ENCODE assay signal across 12 cellular contexts in genomic region chr4:99029018-99029735, GRCh38. TPM values are rescaled to one million over a fixed set of nuclear protein-coding genes. Genes with fewer than 3 reads are reported as not detected.
DNase-seq lines count a peak whose midpoint lies in the region; ATAC-seq, FAIRE-seq and TF ChIP-seq lines count a peak whose summit lies in the region.
"Had no signal": no experiment of that assay in that cellular context is flagged by ENCODE, and none has a peak within 500 bp of the region (broad histone marks: within the 10 kb centered on the region; RNA-seq: fewer than 3 reads in every experiment).

No MANE protein-coding gene starts in this region.

- no peaks in the 10 kb centered on the region for H3K9me3 ChIP-seq in neural progenitor cell (ENCODE audit: low read depth)
- H3K9me3 ChIP-seq: thoracic aorta had no signal

- peaks cover 9% of the 10 kb centered on the region for H3K4me1 ChIP-seq in neural progenitor cell

- intact Hi-C loops in activated B cell treated with CpG ODN at 0.5 μM for 24 hours (cut with micrococcal nuclease) = no loop called here

- H3K36me3 ChIP-seq in neural progenitor cell = no peaks in the 10 kb centered on the region

- H3K4me1 Mint-ChIP-seq in activated B cell treated with CpG ODN at 0.5 μM for 24 hours = peaks cover 55% of the 10 kb centered on the region
- H3K4me1 Mint-ChIP-seq in osteocyte (ENCODE audit: unreplicated experiment) = peaks cover 18% of the 10 kb centered on the region
- peaks cover 5% of the 10 kb centered on the region for H3K4me1 Mint-ChIP-seq in neural progenitor cell

- peaks cover 22% of the 10 kb centered on the region for H4K20me1 ChIP-seq in neural progenitor cell (ENCODE audit: low read depth)

- TF ChIP-seq CTCF in activated B cell treated with CpG ODN at 0.5 μM for 24 hours (IDR thresholded peaks at IDR 0.05) = no peak
- no peak for TF ChIP-seq CTCF in osteocyte (IDR thresholded peaks at IDR 0.05)
- no peak for TF ChIP-seq CTCF in neural progenitor cell (IDR thresholded peaks at IDR 0.05)

- H3K27ac ChIP-seq in neural progenitor cell = no peak overlapping the region
- H3K27ac ChIP-seq: thoracic aorta had no signal

- H3K36me3 Mint-ChIP-seq in activated B cell treated with CpG ODN at 0.5 μM for 24 hours (ENCODE audit: low read depth) = peaks cover 26% of the 10 kb centered on the region
- H3K36me3 Mint-ChIP-seq in osteocyte (ENCODE audit: unreplicated experiment) = peaks cover 4% of the 10 kb centered on the region
- H3K36me3 Mint-ChIP-seq in neural progenitor cell = peaks cover 38% of the 10 kb centered on the region

- no peak overlapping the region for H2AFZ ChIP-seq in neural progenitor cell (replicated peaks)

- no peaks in the 10 kb centered on the region for H3K27me3 ChIP-seq in neural progenitor cell

- CTCF ChIA-PET in activated B cell treated with CpG ODN at 0.5 μM for 24 hours (lab: Charles Lee) = interaction anchor here (1.3 kb wide), 1 partner anchor 27 kb away, joined by 10 read pairs; no protein-coding TSS in a partner anchor

- H3K9me3 Mint-ChIP-seq in activated B cell treated with CpG ODN at 0.5 μM for 24 hours (no peaks in the 10 kb centered on the region), osteocyte (ENCODE audit: unreplicated experiment) (no peaks in the 10 kb centered on the region), neural progenitor cell (peaks cover 6% of the 10 kb centered on the region)

- TF ChIP-seq POLR2A in GM12892 (IDR thresholded peaks at IDR 0.05; ENCODE audit: low read depth, low read length) = no peak

- H3K9ac ChIP-seq in neural progenitor cell = no peak overlapping the region

- no peaks in the 10 kb centered on the region for H3F3A ChIP-seq in neural progenitor cell (ENCODE audit: low read depth)

- FAIRE-seq in GM12892 (lab: Jason Lieb, UNC) = no peak

- H3K27ac Mint-ChIP-seq in activated B cell treated with CpG ODN at 0.5 μM for 24 hours (peak overlapping the region; percentile 62), osteocyte (ENCODE audit: unreplicated experiment) (peak overlapping the region; percentile 28), neural progenitor cell (no peak overlapping the region)

- H3K79me2 ChIP-seq in neural progenitor cell (ENCODE audit: low read depth) = peaks cover 99% of the 10 kb centered on the region

- ATAC-seq in GM18909 (IDR thresholded peaks at IDR 0.05; ENCODE audit: poor library complexity, unreplicated experiment) (peak; percentile 55), HG02885 (IDR thresholded peaks at IDR 0.05; ENCODE audit: poor library complexity, unreplicated experiment) (peak; percentile 62), activated B cell treated with CpG ODN at 0.5 μM for 24 hours (ENCODE audit: low read depth) (no peak)
- ATAC-seq: left cardiac atrium had no signal

- H3K4me2 ChIP-seq in neural progenitor cell = no peak overlapping the region

- POLR2A ChIA-PET in activated B cell treated with CpG ODN at 0.5 μM for 24 hours (lab: Charles Lee) = interaction anchor here (0.9 to 1.5 kb wide), 2 partner anchors 34 to 886 kb away, joined by 3 to 4 read pairs; partner anchors contain the start of genes METAP1 and STPG2

- H3K4me3 Mint-ChIP-seq in activated B cell treated with CpG ODN at 0.5 μM for 24 hours = no peak overlapping the region
- H3K4me3 Mint-ChIP-seq in osteocyte (ENCODE audit: unreplicated experiment) = no peak overlapping the region
- H3K4me3 Mint-ChIP-seq in neural progenitor cell = no peak overlapping the region

- H3K27me3 Mint-ChIP-seq in activated B cell treated with CpG ODN at 0.5 μM for 24 hours (no peaks in the 10 kb centered on the region), osteocyte (ENCODE audit: unreplicated experiment) (no peaks in the 10 kb centered on the region), neural progenitor cell (ENCODE audit: insufficient read depth, low read depth) (no peaks in the 10 kb centered on the region)

- H3K4me3 ChIP-seq in neural progenitor cell = no peak overlapping the region
- H3K4me3 ChIP-seq: thoracic aorta had no signal

- DNase-seq in activated B cell treated with CpG ODN at 0.5 μM for 24 hours (no peak), osteocyte (ENCODE audit: extremely low spot score, unreplicated experiment) (no peak), GM12892 (ENCODE audit: insufficient read length) (no peak), neural progenitor cell (ENCODE audit: low spot score) (no peak), NCI-H2107 (lab: John Stamatoyannopoulos, UW) (no peak)
- DNase-seq: activated gamma-delta T cell treated with Interleukin-2 at 50 U/mL for 16 hours, DMS79, left cardiac atrium, NCI-H2171 had no signal

RNA-seq across cellular contexts. Expression of gene METAP1, which starts 33.7 kb away (rescaled TPM):
- total RNA-seq in activated B cell treated with CpG ODN at 0.5 μM for 24 hours (29.9 and 38.6 TPM in 2 replicates), osteocyte (25.3 and 28.7 TPM in 2 replicates), neural progenitor cell (ENCODE audit: low replicate concordance) (92.4 and 155 TPM in 2 replicates)
- 40.8 TPM for polyA plus RNA-seq in GM12892 (2012; ENCODE audit: missing spikeins)

RNA-seq across cellular contexts. Expression of gene ADH5, which starts 59.4 kb away (rescaled TPM):
- total RNA-seq in activated B cell treated with CpG ODN at 0.5 μM for 24 hours (70.1 and 74.2 TPM in 2 replicates), osteocyte (136 and 142 TPM in 2 replicates), neural progenitor cell (ENCODE audit: low replicate concordance) (287 and 473 TPM in 2 replicates)
- 95.1 TPM for polyA plus RNA-seq in GM12892 (2012; ENCODE audit: missing spikeins)
